In genomic region chr20:50003253-50003656, GRCh38 we compare ENCODE assay signal across 12 cellular contexts. TPM values are rescaled to one million over a fixed set of nuclear protein-coding genes. Genes with fewer than 3 reads are reported as not detected.
DNase-seq lines count a peak whose midpoint lies in the region; ATAC-seq and TF ChIP-seq lines count a peak whose summit lies in the region.
"Had no signal": no experiment of that assay in that cellular context is flagged by ENCODE, and none has a peak within 500 bp of the region (broad histone marks: within the 10 kb centered on the region; RNA-seq: fewer than 3 reads in every experiment).

No MANE protein-coding gene starts in this region.

- H3K36me3 Mint-ChIP-seq in activated T-helper 1 cell treated with anti-CD3 and anti-CD28 coated beads, Interleukin-12 subunit alpha, Interleukin-12 subunit beta, Interleukin-2, Interleukin-4 antibody, amounts not matched to agents 30 ng/mL and 10 ng/mL and 1 ng/mL, durations not matched to agents 14 hours and 24 hours and 36 hours (ENCODE audit: low read depth), result no peaks in the 10 kb centered on the region
- H3K36me3 Mint-ChIP-seq: brain had no signal

- H3K27me3 ChIP-seq in BLaER1 treated with 17β-estradiol and CSF1 and Interleukin-3, amounts not matched to agents 10 nM and 100 nM, result no peaks in the 10 kb centered on the region
- H3K27me3 ChIP-seq in dorsolateral prefrontal cortex, result no peaks in the 10 kb centered on the region
- H3K27me3 ChIP-seq: sigmoid colon had no signal

- TF ChIP-seq CTCF in dorsolateral prefrontal cortex (IDR thresholded peaks at IDR 0.05 in 54 of 56, conservative IDR thresholded peaks at IDR 0.05 in 2 of 56; ENCODE audit: low read depth in 1 of 56, partially characterized antibody in 56 of 56), result no peak

- peaks cover 88 to 100% (median 100%) of the 10 kb centered on the region in 10 experiments for H3K4me1 ChIP-seq in BLaER1 treated with 17β-estradiol and CSF1 and Interleukin-3, amounts not matched to agents 10 nM and 100 nM
- H3K4me1 ChIP-seq: sigmoid colon had no signal

- peaks cover 6% of the 10 kb centered on the region for H3K27me3 Mint-ChIP-seq in activated T-helper 1 cell treated with anti-CD3 and anti-CD28 coated beads, Interleukin-12 subunit alpha, Interleukin-12 subunit beta, Interleukin-2, Interleukin-4 antibody, amounts not matched to agents 30 ng/mL and 10 ng/mL and 1 ng/mL, durations not matched to agents 14 hours and 24 hours and 36 hours (ENCODE audit: insufficient read depth)

- peak; percentile 16 for DNase-seq in LHCN-M2 (ENCODE audit: low read depth)
- DNase-seq in activated T-helper 1 cell treated with anti-CD3 and anti-CD28 coated beads, Interleukin-12 subunit alpha, Interleukin-12 subunit beta, Interleukin-2, Interleukin-4 antibody, amounts not matched to agents 30 ng/mL and 10 ng/mL and 1 ng/mL, durations not matched to agents 14 hours and 24 hours and 36 hours (ENCODE audit: low spot score), result no peak
- peak; percentile 99 for DNase-seq in iris pigment epithelial cell (ENCODE audit: low read depth)
- no peak for DNase-seq in DMS79 treated with DMSO at 0.1 percent for 48 hours (lab: John Stamatoyannopoulos, UW)
- no peak for DNase-seq in dorsolateral prefrontal cortex
- no peak for DNase-seq in stimulated activated CD8-positive, alpha-beta memory T cell treated with anti-CD3 and anti-CD28 coated beads, Interleukin-4, amount 100 ng/mL, for 48 hours
- DNase-seq: activated CD4-positive, alpha-beta T cell treated with anti-CD3 and anti-CD28 coated beads for 4 hours; NCI-H69; sigmoid colon had no signal

- H3K27ac Mint-ChIP-seq in activated T-helper 1 cell treated with anti-CD3 and anti-CD28 coated beads, Interleukin-12 subunit alpha, Interleukin-12 subunit beta, Interleukin-2, Interleukin-4 antibody, amounts not matched to agents 30 ng/mL and 10 ng/mL and 1 ng/mL, durations not matched to agents 14 hours and 24 hours and 36 hours, result peak overlapping the region; percentile 3

- H3K9me3 ChIP-seq in BLaER1 treated with 17β-estradiol and CSF1 and Interleukin-3, amounts not matched to agents 10 nM and 100 nM (replicated peaks in 1 of 11), result no peaks in the 10 kb centered on the region
- H3K9me3 ChIP-seq: sigmoid colon had no signal

- peak overlapping the region; percentile 65 to 95 (median 79) for H3K4me2 ChIP-seq in BLaER1 treated with 17β-estradiol and CSF1 and Interleukin-3, amounts not matched to agents 10 nM and 100 nM

- peaks cover 16% of the 10 kb centered on the region for H3K4me1 Mint-ChIP-seq in activated T-helper 1 cell treated with anti-CD3 and anti-CD28 coated beads, Interleukin-12 subunit alpha, Interleukin-12 subunit beta, Interleukin-2, Interleukin-4 antibody, amounts not matched to agents 30 ng/mL and 10 ng/mL and 1 ng/mL, durations not matched to agents 14 hours and 24 hours and 36 hours (ENCODE audit: low read depth)

- ATAC-seq in HG03039 (IDR thresholded peaks at IDR 0.05; ENCODE audit: unreplicated experiment), result no peak

- no peak overlapping the region for H3K4me3 Mint-ChIP-seq in activated T-helper 1 cell treated with anti-CD3 and anti-CD28 coated beads, Interleukin-12 subunit alpha, Interleukin-12 subunit beta, Interleukin-2, Interleukin-4 antibody, amounts not matched to agents 30 ng/mL and 10 ng/mL and 1 ng/mL, durations not matched to agents 14 hours and 24 hours and 36 hours

- H3K36me3 ChIP-seq in BLaER1 treated with 17β-estradiol and CSF1 and Interleukin-3, amounts not matched to agents 10 nM and 100 nM, result no peaks in the 10 kb centered on the region
- H3K36me3 ChIP-seq: sigmoid colon had no signal

- H3K27ac ChIP-seq in BLaER1 treated with 17β-estradiol and CSF1 and Interleukin-3, amounts not matched to agents 10 nM and 100 nM, result peak overlapping the region in 10 of 11 experiments; percentile 63 to 94 (median 86); a peak in 20 of 22 replicates
- H3K27ac ChIP-seq in dorsolateral prefrontal cortex, result no peak overlapping the region
- H3K27ac ChIP-seq: sigmoid colon had no signal

- H3K4me3 ChIP-seq in BLaER1 treated with 17β-estradiol and CSF1 and Interleukin-3, amounts not matched to agents 10 nM and 100 nM, result peak overlapping the region in 2 of 10 experiments; percentile 23 to 25; a peak in 2 of 20 replicates
- no peak overlapping the region for H3K4me3 ChIP-seq in dorsolateral prefrontal cortex
- H3K4me3 ChIP-seq: sigmoid colon had no signal

- intact Hi-C loops in activated T-helper 1 cell treated with anti-CD3 and anti-CD28 coated beads, Interleukin-12 subunit alpha, Interleukin-12 subunit beta, Interleukin-2, Interleukin-4 antibody, amounts not matched to agents 30 ng/mL and 10 ng/mL and 1 ng/mL, durations not matched to agents 14 hours and 24 hours and 36 hours (cut with micrococcal nuclease), result no loop called here
- intact Hi-C loops in dorsolateral prefrontal cortex (cut with DNase I), result no loop called here

- H4K20me1 ChIP-seq in BLaER1 treated with 17β-estradiol and CSF1 and Interleukin-3, amounts not matched to agents 10 nM and 100 nM, result no peaks in the 10 kb centered on the region

- H3K9ac ChIP-seq in BLaER1 treated with 17β-estradiol and CSF1 and Interleukin-3, amounts not matched to agents 10 nM and 100 nM, result peak overlapping the region in 9 of 11 experiments; percentile 59 to 81 (median 74); a peak in 19 of 22 replicates

- H3K9me3 Mint-ChIP-seq in activated T-helper 1 cell treated with anti-CD3 and anti-CD28 coated beads, Interleukin-12 subunit alpha, Interleukin-12 subunit beta, Interleukin-2, Interleukin-4 antibody, amounts not matched to agents 30 ng/mL and 10 ng/mL and 1 ng/mL, durations not matched to agents 14 hours and 24 hours and 36 hours, result no peaks in the 10 kb centered on the region

RNA-seq across cellular contexts. Expression of gene SNAI1, which starts 20.5 kb away (rescaled TPM):
- total RNA-seq in LHCN-M2 (2014; rRNA removed) (not detected in 2 replicates), dorsolateral prefrontal cortex (1 to 10 TPM in 105 of 120 experiments, under 1 TPM in 14, not detected in 1; 0.39 to 6.9 (median 1.8) TPM)
- not detected for polyA plus RNA-seq in LHCN-M2 (2012)
- 3.5 and 3.9 TPM in 2 replicates for total RNA-seq in activated T-helper 1 cell treated with anti-CD3 and anti-CD28 coated beads, Interleukin-12 subunit alpha, Interleukin-12 subunit beta, Interleukin-2, Interleukin-4 antibody, amounts not matched to agents 30 ng/mL and 10 ng/mL and 1 ng/mL, durations not matched to agents 14 hours and 24 hours and 36 hours

Comparison
In these comparisons a context has a peak if more than half of its experiments do, and no peak if none do; other contexts are left out.
1. H3K27ac ChIP-seq: peak in BLaER1 treated with 17β-estradiol and CSF1 and Interleukin-3, amounts not matched to agents 10 nM and 100 nM (10 of 11); none in dorsolateral prefrontal cortex (0 of 59).
2. DNase-seq: peak in LHCN-M2 (single experiment) and iris pigment epithelial cell (single experiment); none in activated T-helper 1 cell treated with anti-CD3 and anti-CD28 coated beads, Interleukin-12 subunit alpha, Interleukin-12 subunit beta, Interleukin-2, Interleukin-4 antibody, amounts not matched to agents 30 ng/mL and 10 ng/mL and 1 ng/mL, durations not matched to agents 14 hours and 24 hours and 36 hours (single experiment), DMS79 treated with DMSO at 0.1 percent for 48 hours (single experiment), dorsolateral prefrontal cortex (0 of 10) and stimulated activated CD8-positive, alpha-beta memory T cell treated with anti-CD3 and anti-CD28 coated beads, Interleukin-4, amount 100 ng/mL, for 48 hours (single experiment).